ENCODE assay signal across 39 cellular contexts in the genomic region with DNA sequence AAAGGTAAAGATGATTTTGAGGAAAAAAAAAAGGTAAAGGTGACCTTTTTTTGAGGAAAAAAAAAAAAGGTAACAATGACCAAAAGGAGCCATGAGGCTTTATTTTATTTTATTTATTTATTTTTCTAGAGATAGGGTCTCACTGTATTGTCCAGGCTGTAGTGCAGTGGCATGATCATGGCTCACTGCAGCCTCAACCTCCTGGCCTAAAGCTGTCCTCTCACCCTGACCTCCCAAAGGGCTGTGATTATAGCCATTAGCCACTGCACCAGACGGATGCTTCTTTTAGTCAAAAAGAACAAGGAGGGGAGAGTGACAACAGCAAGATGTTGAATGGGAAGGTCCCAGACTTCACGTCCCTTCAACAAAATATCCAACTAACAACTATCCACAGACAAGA. TPM values are rescaled to one million over a fixed set of nuclear protein-coding genes. Genes with fewer than 3 reads are reported as not detected.
"Had no signal": no experiment of that assay in that cellular context is flagged by ENCODE, and none has a peak within 500 bp of the region (broad histone marks: within the 10 kb centered on the region; RNA-seq: fewer than 3 reads in every experiment).

No MANE protein-coding gene starts in this region.

- H3K9me3 ChIP-seq: MG63 had no signal

- DNase-seq: Karpas-422, Kasumi-1, MG63, MM.1S, MV-4-11, NCI-H1048, NCI-H1092, NCI-H1092 treated with DMSO at 0.1 percent for 48 hours, NCI-H1105, NCI-H1105 treated with DMSO at 0.1 percent for 48 hours, NCI-H1417, NCI-H1417 treated with DMSO at 0.1 percent for 48 hours, NCI-H1436, NCI-H1436 treated with DMSO at 0.1 percent for 48 hours, NCI-H146, NCI-H1694, NCI-H1694 treated with DMSO at 0.1 percent for 48 hours, NCI-H187, NCI-H187 treated with DMSO at 0.1 percent for 48 hours, NCI-H1930, NCI-H2029, NCI-H2029 treated with DMSO at 0.1 percent for 48 hours, NCI-H2081, NCI-H2081 treated with DMSO at 0.1 percent for 48 hours, NCI-H2107, NCI-H2171, NCI-H2171 treated with DMSO at 0.1 percent for 48 hours, NCI-H2227 treated with DMSO at 0.1 percent for 48 hours, NCI-H226, NCI-H345, NCI-H446, NCI-H446 treated with DMSO at 0.1 percent for 48 hours, NCI-H510A, NCI-H510A treated with DMSO at 0.1 percent for 48 hours, NCI-H524 had no signal

- H3K4me3 ChIP-seq: MG63 had no signal

- H3K27me3 ChIP-seq: MG63 had no signal

- H3K36me3 ChIP-seq: MG63 had no signal

RNA-seq across cellular contexts. Expression of gene LRIT3, which starts 30.4 kb away (rescaled TPM):
- total RNA-seq: LHCN-M2, M059J, NCI-H460 had no signal

RNA-seq across cellular contexts. Expression of gene RRH, which starts 50.6 kb away (rescaled TPM):
- total RNA-seq: LHCN-M2, M059J, MCF 10A, NCI-H460 had no signal
